Comparison of ENCODE assay signal across 26 cellular contexts in genomic region chrX:15843960-15844359, GRCh38. TPM values are rescaled to one million over a fixed set of nuclear protein-coding genes. Genes with fewer than 3 reads are reported as not detected.
DNase-seq lines count a peak whose midpoint lies in the region; ATAC-seq, FAIRE-seq and TF ChIP-seq lines count a peak whose summit lies in the region.
"Had no signal": no experiment of that assay in that cellular context is flagged by ENCODE, and none has a peak within 500 bp of the region (broad histone marks: within the 10 kb centered on the region; RNA-seq: fewer than 3 reads in every experiment).

No MANE protein-coding gene starts in this region.

- H3K27ac ChIP-seq in HEK293 (ENCODE audit: extremely low read depth, low read depth, low read length), result no peak overlapping the region
- no peak overlapping the region for H3K27ac ChIP-seq in GM12878 (ENCODE audit: control insufficient read depth, insufficient read depth)
- no peak overlapping the region for H3K27ac ChIP-seq in lower lobe of right lung
- no peak overlapping the region for H3K27ac ChIP-seq in pancreas
- H3K27ac ChIP-seq: 22Rv1; A549; BLaER1 treated with 17β-estradiol and CSF1 and Interleukin-3, amounts not matched to agents 10 nM and 100 nM; C4-2B had no signal

- FAIRE-seq in GM12878 (lab: Jason Lieb, UNC) (no peak), pancreas (lab: Jason Lieb, UNC) (no peak)
- FAIRE-seq: A549, GM12891, GM18507 had no signal

- intact Hi-C loops in GM12878 (cut with micrococcal nuclease; ENCODE audit: unreplicated experiment) (loop anchor here (10.0 kb wide), 1 partner anchor 159 kb away; no protein-coding TSS in a partner anchor), lower lobe of right lung (cut with DNase I) (no loop called here), pancreas (cut with DNase I) (no loop called here)

- no peak for TF ChIP-seq CTCF in HEK293 (tag by site-specific recombination; IDR thresholded peaks at IDR 0.05)
- no peak for TF ChIP-seq CTCF in GM12878 (IDR thresholded peaks at IDR 0.05 in 2 of 3, conservative IDR thresholded peaks at IDR 0.05 in 1 of 3; ENCODE audit: control insufficient read depth in 2 of 3, extremely low read depth in 1 of 3, insufficient read depth in 1 of 3, low read depth in 3 of 3, low read length in 3 of 3)
- TF ChIP-seq CTCF in lower lobe of right lung (IDR thresholded peaks at IDR 0.05), result no peak
- no peak for TF ChIP-seq CTCF in pancreas (IDR thresholded peaks at IDR 0.05)

- no peak overlapping the region for H3K4me2 ChIP-seq in GM12878 (ENCODE audit: control insufficient read depth, insufficient read depth)
- H3K4me2 ChIP-seq: A549; BLaER1 treated with 17β-estradiol and CSF1 and Interleukin-3, amounts not matched to agents 10 nM and 100 nM had no signal

- no peaks in the 10 kb centered on the region for H3K9me3 ChIP-seq in HEK293 (ENCODE audit: control insufficient read depth, insufficient read depth, low read depth, low read length)
- no peaks in the 10 kb centered on the region for H3K9me3 ChIP-seq in GM12878 (replicated peaks; ENCODE audit: control insufficient read depth, insufficient read depth, low read length)
- H3K9me3 ChIP-seq in lower lobe of right lung, result no peaks in the 10 kb centered on the region
- H3K9me3 ChIP-seq in pancreas, result no peaks in the 10 kb centered on the region
- H3K9me3 ChIP-seq: A549; BLaER1 treated with 17β-estradiol and CSF1 and Interleukin-3, amounts not matched to agents 10 nM and 100 nM had no signal

- no peak overlapping the region for H3K9ac ChIP-seq in GM12878 (ENCODE audit: control insufficient read depth, insufficient read depth, low read length)
- H3K9ac ChIP-seq: BLaER1 treated with 17β-estradiol and CSF1 and Interleukin-3, amounts not matched to agents 10 nM and 100 nM had no signal

- TF ChIP-seq RAD21 in GM12878 (IDR thresholded peaks at IDR 0.05; ENCODE audit: insufficient read depth, low read depth, low read length), result no peak

- peaks cover 53 to 69% of the 10 kb centered on the region in 2 experiments for H3K36me3 ChIP-seq in HEK293 (ENCODE audit: control insufficient read depth in 2 of 2, insufficient read depth in 1 of 2, low read length in 2 of 2)
- peaks cover 0 to 16% of the 10 kb centered on the region in 2 experiments; a peak in 2 of 4 replicates for H3K36me3 ChIP-seq in GM12878 (ENCODE audit: control insufficient read depth in 2 of 2, insufficient read depth in 2 of 2, low read length in 1 of 2)
- H3K36me3 ChIP-seq in lower lobe of right lung, result peaks cover 19% of the 10 kb centered on the region
- H3K36me3 ChIP-seq in pancreas, result no peaks in the 10 kb centered on the region

- H3K27me3 Mint-ChIP-seq in activated naive CD4-positive, alpha-beta T cell treated with anti-CD3 and anti-CD28 coated beads, Interleukin-2, amount 50 U/mL, for 24 hours, result no peaks in the 10 kb centered on the region
- H3K27me3 Mint-ChIP-seq: B cell; CD4-positive, alpha-beta T cell; CD8-positive, alpha-beta memory T cell had no signal

- in situ Hi-C loops in GM12878 (cut with MboI), result no loop called here

- CTCF ChIA-PET in HEK293 (lab: Yijun Ruan, JAX), result interaction anchor here (0.7 kb wide), 1 partner anchor 8 kb away, joined by 3 read pairs; no protein-coding TSS in a partner anchor
- CTCF ChIA-PET in GM12878 (lab: Yijun Ruan, JAX), result no interaction called here

- H3K4me3 ChIP-seq in HEK293 (ENCODE audit: low read depth, low read length), result no peak overlapping the region
- H3K4me3 ChIP-seq in GM12878, result no peak overlapping the region
- H3K4me3 ChIP-seq in lower lobe of right lung, result no peak overlapping the region
- H3K4me3 ChIP-seq in pancreas, result no peak overlapping the region
- H3K4me3 ChIP-seq: A549; BLaER1 treated with 17β-estradiol and CSF1 and Interleukin-3, amounts not matched to agents 10 nM and 100 nM had no signal

- no peak overlapping the region for H2AFZ ChIP-seq in GM12878 (ENCODE audit: control insufficient read depth, low read depth, low read length)

- no peaks in the 10 kb centered on the region for H4K20me1 ChIP-seq in GM12878 (ENCODE audit: control insufficient read depth, insufficient read depth)

- no peak for TF ChIP-seq POLR2A in GM12878 (IDR thresholded peaks at IDR 0.05; ENCODE audit: low read depth, low read length)
- no peak for TF ChIP-seq POLR2A in GM18505 (IDR thresholded peaks at IDR 0.05; ENCODE audit: borderline replicate concordance, extremely low read depth, insufficient read depth, insufficient read length)

- H3K36me3 Mint-ChIP-seq in activated naive CD4-positive, alpha-beta T cell treated with anti-CD3 and anti-CD28 coated beads, Interleukin-2, amount 50 U/mL, for 24 hours, result peaks cover 2% of the 10 kb centered on the region
- no peaks in the 10 kb centered on the region for H3K36me3 Mint-ChIP-seq in activated naive CD4-positive, alpha-beta T cell treated with anti-CD3 and anti-CD28 coated beads, Interleukin-2, amount 50 U/mL, for 72 hours

- H3K4me1 Mint-ChIP-seq in activated naive CD4-positive, alpha-beta T cell treated with anti-CD3 and anti-CD28 coated beads, Interleukin-2, amount 50 U/mL, for 24 hours, result peaks cover 6% of the 10 kb centered on the region

- ATAC-seq in activated naive CD4-positive, alpha-beta T cell treated with anti-CD3 and anti-CD28 coated beads, Interleukin-2, amount 50 U/mL, for 72 hours, result no peak
- ATAC-seq in GM12878, result peak; percentile 42
- no peak for ATAC-seq in GM18505 (IDR thresholded peaks at IDR 0.05; ENCODE audit: unreplicated experiment)
- no peak for ATAC-seq in lower lobe of right lung
- no peak for ATAC-seq in pancreas
- ATAC-seq: A549 had no signal

- H3K4me3 Mint-ChIP-seq in activated naive CD4-positive, alpha-beta T cell treated with anti-CD3 and anti-CD28 coated beads, Interleukin-2, amount 50 U/mL, for 24 hours, result no peak overlapping the region
- H3K4me3 Mint-ChIP-seq: B cell; CD4-positive, alpha-beta T cell; CD8-positive, alpha-beta memory T cell had no signal

- peak overlapping the region; percentile 23 for H3K27ac Mint-ChIP-seq in activated naive CD4-positive, alpha-beta T cell treated with anti-CD3 and anti-CD28 coated beads, Interleukin-2, amount 50 U/mL, for 24 hours
- H3K27ac Mint-ChIP-seq in activated naive CD4-positive, alpha-beta T cell treated with anti-CD3 and anti-CD28 coated beads, Interleukin-2, amount 50 U/mL, for 72 hours, result no peak overlapping the region
- H3K27ac Mint-ChIP-seq: B cell; CD4-positive, alpha-beta T cell; CD8-positive, alpha-beta memory T cell had no signal

- no peaks in the 10 kb centered on the region for H3K9me3 Mint-ChIP-seq in activated naive CD4-positive, alpha-beta T cell treated with anti-CD3 and anti-CD28 coated beads, Interleukin-2, amount 50 U/mL, for 24 hours
- no peaks in the 10 kb centered on the region for H3K9me3 Mint-ChIP-seq in activated naive CD4-positive, alpha-beta T cell treated with anti-CD3 and anti-CD28 coated beads, Interleukin-2, amount 50 U/mL, for 72 hours
- H3K9me3 Mint-ChIP-seq: CD4-positive, alpha-beta T cell; CD8-positive, alpha-beta memory T cell had no signal

- H3K79me2 ChIP-seq in GM12878 (ENCODE audit: control insufficient read depth, insufficient read depth, low read length), result peaks cover 7% of the 10 kb centered on the region

- RAD21 ChIA-PET in GM12878 (lab: Charles Lee; ENCODE audit: unreplicated experiment), result no interaction called here

- H3K4me1 ChIP-seq in HEK293 (ENCODE audit: control insufficient read depth, insufficient read depth, low read length), result peaks cover 2% of the 10 kb centered on the region; the same call in 1 of the 2 replicates
- H3K4me1 ChIP-seq in GM12878 (ENCODE audit: control insufficient read depth, insufficient read depth, low read length), result no peaks in the 10 kb centered on the region
- no peaks in the 10 kb centered on the region for H3K4me1 ChIP-seq in lower lobe of right lung
- H3K4me1 ChIP-seq in pancreas, result peaks cover 0 to 4% (median 0%) of the 10 kb centered on the region in 3 donors
- H3K4me1 ChIP-seq: A549 had no signal

- SMC1A ChIA-PET in GM12878 (lab: Charles Lee; ENCODE audit: uncharacterized antibody, unreplicated experiment), result no interaction called here

- BruUV-seq in GM12878 (replicated peaks; lab: Mats Ljungman, UMichigan), result no TSS peak

- POLR2A ChIA-PET in HEK293 (lab: Yijun Ruan, JAX), result no interaction called here
- POLR2A ChIA-PET in GM12878 (lab: Charles Lee), result no interaction called here

- H3K27me3 ChIP-seq in GM12878 (replicated peaks in 1 of 2; ENCODE audit: control insufficient read depth in 2 of 2, insufficient read depth in 2 of 2, low read length in 1 of 2), result no peaks in the 10 kb centered on the region
- H3K27me3 ChIP-seq in lower lobe of right lung (ENCODE audit: low read depth), result no peaks in the 10 kb centered on the region
- H3K27me3 ChIP-seq in pancreas, result no peaks in the 10 kb centered on the region

- DNase-seq in activated naive CD4-positive, alpha-beta T cell treated with anti-CD3 and anti-CD28 coated beads, Interleukin-2, amount 50 U/mL, for 72 hours (ENCODE audit: low spot score in 2 of 2), result no peak
- DNase-seq in GM12878 (ENCODE audit: low read depth, low spot score) (no peak), lower lobe of right lung (no peak), pancreas (no peak)
- DNase-seq: AML-193; CD4-positive, alpha-beta T cell; CD8-positive, alpha-beta memory T cell; COR-L47; DMS 273 treated with DMSO at 0.1 percent for 48 hours; DMS153; DMS53; DMS79; DND-41; EL; GDM1 had no signal

- no peak for TF ChIP-seq EP300 in GM12878 (IDR thresholded peaks at IDR 0.05; ENCODE audit: borderline replicate concordance in 1 of 2, control insufficient read depth in 1 of 2, low read depth in 2 of 2, low read length in 2 of 2)

RNA-seq across cellular contexts. Expression of gene AP1S2, which starts 10.7 kb away (rescaled TPM):
- total RNA-seq in activated naive CD4-positive, alpha-beta T cell treated with anti-CD3 and anti-CD28 coated beads, Interleukin-2, amount 50 U/mL, for 72 hours, result 10 to 100 TPM; 21.6 to 23.8 TPM
- 56.0 and 56.5 TPM in 2 replicates for total RNA-seq in GM12878 (2013; cell fraction: nucleolus; rRNA removed)
- total RNA-seq in GM12878 (2014; rRNA removed), result 48.0 and 60.5 TPM in 2 replicates
- total RNA-seq in GM12878 (2014; rRNA removed; fragmentation: Illumina TruSeq; extraction: Trizol), result 58.6 TPM in 2 replicates
- 41.7 and 43.8 TPM in 2 replicates for total RNA-seq in GM12878 (2021)
- polyA plus RNA-seq in GM12878 (2011; ENCODE audit: low read depth), result 22.0 TPM
- 105 and 171 TPM in 2 replicates for polyA plus RNA-seq in GM12878 (2011; rRNA removed)
- polyA plus RNA-seq in GM12878 (2011; cell fraction: cytosol; rRNA removed), result 26.1 and 29.2 TPM in 2 replicates
- 32.0 and 35.7 TPM in 2 replicates for polyA plus RNA-seq in GM12878 (2011; cell fraction: nucleus; rRNA removed)
- polyA plus RNA-seq in GM12878 (2012), result 35.8 and 37.3 TPM in 2 replicates
- 58.0 and 75.1 TPM in 2 replicates for polyA plus RNA-seq in GM12878 (2014; fragmentation: Illumina TruSeq; extraction: Trizol)
- 10 to 100 TPM; 25.6 to 36.6 TPM for polyA plus RNA-seq in GM12878 (2014; fragmentation: Nextera tagmentation; extraction: Ambion mirVana)
- polyA plus RNA-seq in GM12878 (2014; rRNA removed), result 51.2 and 55.8 TPM in 2 replicates
- polyA plus RNA-seq in GM12878 (2016; fragmentation: Nextera tagmentation; extraction: Ambion mirVana), result 10 to 100 TPM; 44.4 to 53.4 TPM
- polyA minus RNA-seq in GM12878 (2011; rRNA and poly(A)+ RNA removed), result 34.6 and 61.8 TPM in 2 replicates
- 22.2 and 23.8 TPM in 2 replicates for polyA minus RNA-seq in GM12878 (2011; cell fraction: cytosol; rRNA and poly(A)+ RNA removed)
- polyA minus RNA-seq in GM12878 (2011; cell fraction: nucleus; rRNA and poly(A)+ RNA removed), result 11.6 and 21.0 TPM in 2 replicates
- 38.5 TPM for total RNA-seq in lower lobe of right lung
- total RNA-seq in pancreas, result 10 to 100 TPM in 2 of 6 donors, 1 to 10 TPM in 4; 4.8 to 17.5 (median 6.8) TPM
- polyA plus RNA-seq in pancreas, result 1 to 10 TPM; 4.0 to 8.3 TPM

RNA-seq across cellular contexts. Expression of gene ZRSR2, which starts 53.7 kb away (rescaled TPM):
- 10 to 100 TPM; 12.3 to 16.9 TPM for total RNA-seq in activated naive CD4-positive, alpha-beta T cell treated with anti-CD3 and anti-CD28 coated beads, Interleukin-2, amount 50 U/mL, for 72 hours
- total RNA-seq in GM12878 (2013; cell fraction: nucleolus; rRNA removed), result 18.8 and 19.6 TPM in 2 replicates
- total RNA-seq in GM12878 (2014; rRNA removed) (8.2 and 8.8 TPM in 2 replicates), GM12878 (2014; rRNA removed; fragmentation: Illumina TruSeq; extraction: Trizol) (17.4 and 19.7 TPM in 2 replicates), GM12878 (2021) (11.7 and 12.8 TPM in 2 replicates), lower lobe of right lung (11.3 TPM), pancreas (1 to 10 TPM; 3.0 to 7.1 (median 4.8) TPM)
- polyA plus RNA-seq in GM12878 (2011; ENCODE audit: low read depth), result 17.7 TPM
- polyA plus RNA-seq in GM12878 (2011; rRNA removed) (22.3 and 26.5 TPM in 2 replicates), GM12878 (2014; fragmentation: Illumina TruSeq; extraction: Trizol) (34.1 and 44.8 TPM in 2 replicates), GM12878 (2014; fragmentation: Nextera tagmentation; extraction: Ambion mirVana) (10 to 100 TPM; 10.5 to 14.0 TPM), GM12878 (2014; rRNA removed) (19.5 and 20.8 TPM in 2 replicates), GM12878 (2016; fragmentation: Nextera tagmentation; extraction: Ambion mirVana) (10 to 100 TPM; 15.5 to 15.7 TPM), pancreas (10 to 100 TPM; 15.2 to 33.1 TPM)
- 9.0 and 9.6 TPM in 2 replicates for polyA plus RNA-seq in GM12878 (2011; cell fraction: cytosol; rRNA removed)
- 21.9 and 23.6 TPM in 2 replicates for polyA plus RNA-seq in GM12878 (2011; cell fraction: nucleus; rRNA removed)
- 20.0 and 20.4 TPM in 2 replicates for polyA plus RNA-seq in GM12878 (2012)
- 7.5 and 9.7 TPM in 2 replicates for polyA minus RNA-seq in GM12878 (2011; rRNA and poly(A)+ RNA removed)
- polyA minus RNA-seq in GM12878 (2011; cell fraction: cytosol; rRNA and poly(A)+ RNA removed), result 3.3 and 7.2 TPM in 2 replicates
- 4.1 and 10.8 TPM in 2 replicates for polyA minus RNA-seq in GM12878 (2011; cell fraction: nucleus; rRNA and poly(A)+ RNA removed)
- total RNA-seq: G401 had no signal
